In genomic region chr19:745138-745537, GRCh38 we compare ENCODE assay signal across 17 cellular contexts. TPM values are rescaled to one million over a fixed set of nuclear protein-coding genes. Genes with fewer than 3 reads are reported as not detected.
"Had no signal": no experiment of that assay in that cellular context is flagged by ENCODE, and none has a peak within 500 bp of the region (broad histone marks: within the 10 kb centered on the region; RNA-seq: fewer than 3 reads in every experiment).

No MANE protein-coding gene starts in this region.

RNA-seq across cellular contexts. Expression of gene MISP, which starts 5.8 kb away (rescaled TPM):
- total RNA-seq: left ventricle myocardium superior; natural killer cell treated with Interleukin-12 subunit alpha and Interleukin-12 subunit beta and Interleukin-15 and Interleukin-18, amount 100 ng/mL, for 72 hours; neural crest cell; subcutaneous adipose tissue had no signal
- polyA plus RNA-seq: immature natural killer cell had no signal

RNA-seq across cellular contexts. Expression of gene PALM, which starts 36.4 kb away (rescaled TPM):
- total RNA-seq: natural killer cell treated with Interleukin-12 subunit alpha and Interleukin-12 subunit beta and Interleukin-15 and Interleukin-18, amount 100 ng/mL, for 72 hours had no signal
- polyA plus RNA-seq: immature natural killer cell had no signal

RNA-seq across cellular contexts. Expression of gene PRSS57, which starts 49.9 kb away (rescaled TPM):
- total RNA-seq: cerebellum, endodermal cell, esophagus mucosa, frontal cortex, left colon, left ventricle myocardium superior, mesothelial cell of epicardium, mucosa of descending colon, neural crest cell, progenitor cell of endocrine pancreas, stomach, subcutaneous adipose tissue, temporal lobe, thyroid gland, urinary bladder had no signal
- polyA plus RNA-seq: stomach, urinary bladder had no signal
